12 cellular contexts compared by ENCODE assay signal in genomic region chr11:72739240-72740059, GRCh38. TPM values are rescaled to one million over a fixed set of nuclear protein-coding genes. Genes with fewer than 3 reads are reported as not detected.
DNase-seq lines count a peak whose midpoint lies in the region; ATAC-seq, FAIRE-seq and TF ChIP-seq lines count a peak whose summit lies in the region.
"Had no signal": no experiment of that assay in that cellular context is flagged by ENCODE, and none has a peak within 500 bp of the region (broad histone marks: within the 10 kb centered on the region; RNA-seq: fewer than 3 reads in every experiment).

No MANE protein-coding gene starts in this region.

- intact Hi-C loops in CD4-positive, alpha-beta memory T cell (cut with micrococcal nuclease) = no loop called here
- intact Hi-C loops in adrenal gland (cut with DNase I) = no loop called here
- intact Hi-C loops in lower leg skin (cut with DNase I; ENCODE audit: low total_unique reads) = no loop called here

- DNase-seq in CD4-positive, alpha-beta memory T cell = no peak
- DNase-seq in HFFc6 (no peak), adrenal gland (peak in 2 of 7 donors; percentile 44 to 52), lower leg skin (ENCODE audit: low spot score in 2 of 2) (no peak), SHP77 (lab: John Stamatoyannopoulos, UW) (no peak), small intestine (no peak)
- peak in 1 of 10 donors; percentile 52 for DNase-seq in naive thymus-derived CD8-positive, alpha-beta T cell
- DNase-seq: DMS153, NCI-H524, SW 1271 had no signal

- H3K4me3 ChIP-seq in CD4-positive, alpha-beta memory T cell (ENCODE audit: low read length in 2 of 2) = no peak overlapping the region
- H3K4me3 ChIP-seq in adrenal gland (no peak overlapping the region), lower leg skin (ENCODE audit: low read depth, poor library complexity, severe bottlenecking) (no peak overlapping the region), small intestine (ENCODE audit: low read depth in 1 of 2, low read length in 2 of 2) (no peak overlapping the region)

- no peak for TF ChIP-seq CTCF in HFFc6 (IDR thresholded peaks at IDR 0.05)
- TF ChIP-seq CTCF in adrenal gland (IDR thresholded peaks at IDR 0.05) = no peak
- TF ChIP-seq CTCF in lower leg skin (IDR thresholded peaks at IDR 0.05) = no peak

- peaks cover 57 to 87% (median 72%) of the 10 kb centered on the region in 4 donors for H3K4me1 Mint-ChIP-seq in CD4-positive, alpha-beta memory T cell
- peaks cover 75% of the 10 kb centered on the region for H3K4me1 Mint-ChIP-seq in HFFc6 (ENCODE audit: low read depth)
- H3K4me1 Mint-ChIP-seq in naive thymus-derived CD8-positive, alpha-beta T cell = peaks cover 57 to 98% (median 85%) of the 10 kb centered on the region in 4 donors

- FAIRE-seq in small intestine (lab: Jason Lieb, UNC) = no peak
- FAIRE-seq: endothelial cell of umbilical vein had no signal

- no peaks in the 10 kb centered on the region for H3K36me3 ChIP-seq in CD4-positive, alpha-beta memory T cell (ENCODE audit: insufficient read depth, low read length)
- H3K36me3 ChIP-seq in adrenal gland (replicated peaks in 1 of 2) (no peaks in the 10 kb centered on the region), small intestine (ENCODE audit: control insufficient read depth in 2 of 2, insufficient read depth in 2 of 2, low read length in 2 of 2) (no peaks in the 10 kb centered on the region)

- 60 to 85% (median 70%) methylated on average over 1 to 10 of the region's 10 CpGs for WGBS in adrenal gland, 4 donors
- 87 to 88% methylated on average over 10 of the region's 10 CpGs for WGBS in lower leg skin, 2 donors
- WGBS in small intestine, 3 donors = 81 to 90% (median 89%) methylated on average over 10 of the region's 10 CpGs

- no peak for ATAC-seq in naive thymus-derived CD8-positive, alpha-beta T cell
- ATAC-seq in HG02571 (IDR thresholded peaks at IDR 0.05; ENCODE audit: unreplicated experiment) = no peak

- H3K4me3 Mint-ChIP-seq in CD4-positive, alpha-beta memory T cell = peak overlapping the region in 4 of 8 donors; percentile 7 to 80 (median 42)
- no peak overlapping the region for H3K4me3 Mint-ChIP-seq in HFFc6
- peak overlapping the region in 5 of 10 donors; percentile 32 to 87 (median 53) for H3K4me3 Mint-ChIP-seq in naive thymus-derived CD8-positive, alpha-beta T cell

- no peaks in the 10 kb centered on the region for H3K9me3 Mint-ChIP-seq in CD4-positive, alpha-beta memory T cell
- H3K9me3 Mint-ChIP-seq in HFFc6 = no peaks in the 10 kb centered on the region
- H3K9me3 Mint-ChIP-seq in naive thymus-derived CD8-positive, alpha-beta T cell = no peaks in the 10 kb centered on the region

- H3K9me3 ChIP-seq in CD4-positive, alpha-beta memory T cell (ENCODE audit: control insufficient read depth in 1 of 2, low read length in 2 of 2) = no peaks in the 10 kb centered on the region
- no peaks in the 10 kb centered on the region for H3K9me3 ChIP-seq in adrenal gland (replicated peaks in 1 of 3)
- no peaks in the 10 kb centered on the region for H3K9me3 ChIP-seq in small intestine (ENCODE audit: control insufficient read depth, low read depth)

- CTCF ChIA-PET in CD4-positive, alpha-beta memory T cell (lab: Charles Lee; ENCODE audit: partially characterized antibody) = interaction anchor here (0.6 to 2.4 kb wide), 3 partner anchors 14 to 403 kb away, joined by 3 to 13 read pairs (median 3); no protein-coding TSS in a partner anchor

- POLR2A ChIA-PET in CD4-positive, alpha-beta memory T cell (lab: Charles Lee; ENCODE audit: partially characterized antibody) = interaction anchor here (1.1 to 1.4 kb wide), 3 partner anchors 11 to 54 kb away, joined by 3 to 5 read pairs (median 3); partner anchors contain the start of gene STARD10
- POLR2A ChIA-PET in naive thymus-derived CD8-positive, alpha-beta T cell (lab: Charles Lee) = interaction anchor here (0.6 to 1.4 kb wide), 2 partner anchors 11 to 127 kb away, joined by 3 to 5 read pairs; no protein-coding TSS in a partner anchor

- H3K4me1 ChIP-seq in CD4-positive, alpha-beta memory T cell (ENCODE audit: insufficient read depth, low read length) = peaks cover 75% of the 10 kb centered on the region
- H3K4me1 ChIP-seq in adrenal gland (replicated peaks in 1 of 2) (peaks cover 62 to 85% of the 10 kb centered on the region in 2 donors), small intestine (ENCODE audit: control insufficient read depth in 2 of 2, insufficient read depth in 1 of 2, low read depth in 1 of 2, low read length in 1 of 2) (peaks cover 0 to 10% of the 10 kb centered on the region in 2 donors)

- H3K27ac ChIP-seq in CD4-positive, alpha-beta memory T cell (ENCODE audit: low read depth, low read length) = peak overlapping the region; percentile 54
- peak overlapping the region in 4 of 5 donors; percentile 56 to 79 (median 76) for H3K27ac ChIP-seq in adrenal gland
- peak overlapping the region in 1 of 2 donors; percentile 50 for H3K27ac ChIP-seq in small intestine (ENCODE audit: low read depth in 1 of 2, low read length in 1 of 2)

- no peaks in the 10 kb centered on the region for H3K27me3 Mint-ChIP-seq in CD4-positive, alpha-beta memory T cell
- no peaks in the 10 kb centered on the region; the same call in none of the 2 replicates for H3K27me3 Mint-ChIP-seq in HFFc6 (ENCODE audit: insufficient read depth)
- no peaks in the 10 kb centered on the region for H3K27me3 Mint-ChIP-seq in naive thymus-derived CD8-positive, alpha-beta T cell

- H3K36me3 Mint-ChIP-seq in CD4-positive, alpha-beta memory T cell = no peaks in the 10 kb centered on the region
- no peaks in the 10 kb centered on the region for H3K36me3 Mint-ChIP-seq in HFFc6 (ENCODE audit: low read depth)
- H3K36me3 Mint-ChIP-seq in naive thymus-derived CD8-positive, alpha-beta T cell = no peaks in the 10 kb centered on the region

- peak overlapping the region; percentile 80 to 100 (median 91) for H3K27ac Mint-ChIP-seq in CD4-positive, alpha-beta memory T cell
- 0 out of 2 replicates have a peak overlapping the region, but pooled peaks have one; percentile 14 for H3K27ac Mint-ChIP-seq in HFFc6
- peak overlapping the region; percentile 95 to 99 (median 98) for H3K27ac Mint-ChIP-seq in naive thymus-derived CD8-positive, alpha-beta T cell

- TF ChIP-seq POLR2A in adrenal gland (IDR thresholded peaks at IDR 0.05) (no peak), lower leg skin (IDR thresholded peaks at IDR 0.05) (no peak)

- H3K27me3 ChIP-seq in CD4-positive, alpha-beta memory T cell (ENCODE audit: insufficient read depth, low read length) = no peaks in the 10 kb centered on the region
- H3K27me3 ChIP-seq in adrenal gland = no peaks in the 10 kb centered on the region
- no peaks in the 10 kb centered on the region for H3K27me3 ChIP-seq in small intestine (ENCODE audit: control insufficient read depth in 2 of 2, insufficient read depth in 2 of 2, low read length in 2 of 2)

RNA-seq across cellular contexts. Expression of gene ARAP1, which starts 12.8 kb away (rescaled TPM):
- total RNA-seq in CD4-positive, alpha-beta memory T cell = 100 to 1,000 TPM; 144 to 157 TPM
- polyA plus RNA-seq in CD4-positive, alpha-beta memory T cell = 10 to 100 TPM in 1 of 2 donors, 1 to 10 TPM in 1; 9.5 to 36.8 TPM
- 10 to 100 TPM; 42.5 to 49.0 (median 46.8) TPM for total RNA-seq in HFFc6 (2021; fragmentation: NEBNext Ultra II Directional; extraction: Animal tissue kit (Norgen Biotek cat#: 25700))
- 100 to 1,000 TPM; 103 to 216 (median 153) TPM for total RNA-seq in adrenal gland
- polyA plus RNA-seq in adrenal gland = 100 to 1,000 TPM in 2 of 3 donors, 10 to 100 TPM in 1; 30.0 to 217 (median 150) TPM
- 100 to 1,000 TPM; 155 to 166 TPM for total RNA-seq in naive thymus-derived CD8-positive, alpha-beta T cell
- 10 to 100 TPM; 14.7 to 40.0 (median 27.6) TPM for polyA plus RNA-seq in naive thymus-derived CD8-positive, alpha-beta T cell
- total RNA-seq in lower leg skin = 10 to 100 TPM; 60.6 to 89.6 (median 80.6) TPM
- polyA plus RNA-seq in small intestine = 10 to 100 TPM; 42.2 to 58.4 (median 48.0) TPM

RNA-seq across cellular contexts. Expression of gene STARD10, which starts 54.4 kb away (rescaled TPM):
- total RNA-seq in CD4-positive, alpha-beta memory T cell = 10 to 100 TPM; 23.0 to 23.5 TPM
- 10 to 100 TPM; 24.9 to 27.0 TPM for polyA plus RNA-seq in CD4-positive, alpha-beta memory T cell
- 10 to 100 TPM; 10.8 to 16.9 (median 15.8) TPM for total RNA-seq in HFFc6 (2021; fragmentation: NEBNext Ultra II Directional; extraction: Animal tissue kit (Norgen Biotek cat#: 25700))
- total RNA-seq in adrenal gland (100 to 1,000 TPM; 190 to 425 (median 350) TPM), lower leg skin (100 to 1,000 TPM in 3 of 4 donors, 10 to 100 TPM in 1; 90.3 to 119 (median 110) TPM)
- polyA plus RNA-seq in adrenal gland (100 to 1,000 TPM; 261 to 668 (median 513) TPM), small intestine (100 to 1,000 TPM; 169 to 331 (median 238) TPM)
- 10 to 100 TPM; 11.8 to 15.6 TPM for total RNA-seq in naive thymus-derived CD8-positive, alpha-beta T cell
- 10 to 100 TPM; 13.5 to 16.3 (median 14.9) TPM for polyA plus RNA-seq in naive thymus-derived CD8-positive, alpha-beta T cell

Comparison
In these comparisons a context has a peak if more than half of its experiments do, and no peak if none do; other contexts are left out.
1. H3K27ac Mint-ChIP-seq: peak in every context shown above with its lines; median percentile 98 in naive thymus-derived CD8-positive, alpha-beta T cell; 91 in CD4-positive, alpha-beta memory T cell; 14 in HFFc6.